Comparison of ENCODE assay signal across 21 cellular contexts in genomic region chr7:155402941-155403340, GRCh38. TPM values are rescaled to one million over a fixed set of nuclear protein-coding genes. Genes with fewer than 3 reads are reported as not detected.
"Had no signal": no experiment of that assay in that cellular context is flagged by ENCODE, and none has a peak within 500 bp of the region (broad histone marks: within the 10 kb centered on the region; RNA-seq: fewer than 3 reads in every experiment).

No MANE protein-coding gene starts in this region.

- FAIRE-seq: astrocyte, islet of Langerhans, urothelium cell line had no signal

- H3K27me3 ChIP-seq: adrenal gland had no signal

- H3K9me3 ChIP-seq: adrenal gland, colonic mucosa, gastrocnemius medialis had no signal

- H3K36me3 ChIP-seq: adrenal gland, colonic mucosa, esophagus muscularis mucosa, gastrocnemius medialis, tibial nerve, WERI-Rb-1 had no signal

- H3K4me3 ChIP-seq: adrenal gland, colonic mucosa, esophagus muscularis mucosa, gastrocnemius medialis, tibial nerve had no signal

- DNase-seq: activated CD4-positive, alpha-beta T cell treated with anti-CD3 and anti-CD28 coated beads, Interleukin-2, amount 10 ng/mL, durations not matched to agents 7 days and 5 days; activated CD4-positive, CD25-positive, alpha-beta regulatory T cell treated with anti-CD3 and anti-CD28 coated beads, Interleukin-2, amount 50 U/mL, for 72 hours; activated CD8-positive, alpha-beta T cell treated with anti-CD3 and anti-CD28 coated beads, Interleukin-2, amount 10 ng/mL, durations not matched to agents 7 days and 5 days; adrenal gland; colonic mucosa; gastrocnemius medialis; left cardiac atrium; stimulated activated CD4-positive, alpha-beta T cell treated with anti-CD3 and anti-CD28 coated beads, Interleukin-4, amount 100 ng/mL, for 4 hours; stimulated activated naive CD8-positive, alpha-beta T cell treated with anti-CD3 and anti-CD28 coated beads, Interleukin-15, Interleukin-2, amounts not matched to agents 100 U/mL and 50 U/mL, for 24 hours; T-cell; WERI-Rb-1 had no signal

- H3K27ac ChIP-seq: adrenal gland, colonic mucosa, esophagus muscularis mucosa, gastrocnemius medialis, tibial nerve, WERI-Rb-1 had no signal

- ATAC-seq: activated CD8-positive, alpha-beta T cell treated with anti-CD3 and anti-CD28 coated beads, Interleukin-2, amount 10 ng/mL, durations not matched to agents 7 days and 5 days; gastrocnemius medialis; left cardiac atrium; stimulated activated naive CD8-positive, alpha-beta T cell treated with anti-CD3 and anti-CD28 coated beads, Interleukin-15, Interleukin-2, amounts not matched to agents 100 U/mL and 50 U/mL, for 24 hours; T-cell had no signal

- H3K4me1 ChIP-seq: adrenal gland, colonic mucosa, gastrocnemius medialis had no signal

RNA-seq across cellular contexts. Expression of gene EN2, which starts 55.0 kb away (rescaled TPM):
- total RNA-seq: activated CD4-positive, alpha-beta T cell treated with anti-CD3 and anti-CD28 coated beads, Interleukin-2, amount 10 ng/mL, durations not matched to agents 7 days and 5 days; activated CD8-positive, alpha-beta T cell treated with anti-CD3 and anti-CD28 coated beads, Interleukin-2, amount 10 ng/mL, durations not matched to agents 7 days and 5 days; astrocyte; colonic mucosa; mononuclear cell; progenitor cell of endocrine pancreas; subcutaneous adipose tissue; T-cell had no signal
- polyA plus RNA-seq: liver, neural cell had no signal
